In genomic region chr17:62870581-62870964, GRCh38 we compare ENCODE assay signal across 13 cellular contexts.
A peak's percentile ranks its signal among the peaks of the same experiment; 100 is the strongest.
DNase-seq lines count a peak whose midpoint lies in the region; ATAC-seq, FAIRE-seq and TF ChIP-seq lines count a peak whose summit lies in the region.
"Had no signal": no experiment of that assay in that cellular context is flagged by ENCODE, and none has a peak within 500 bp of the region (broad histone marks: within the 10 kb centered on the region; RNA-seq: fewer than 3 reads in every experiment).

No MANE protein-coding gene starts in this region.

- TF ChIP-seq POLR2A in transverse colon (IDR thresholded peaks at IDR 0.05): no peak

- H3K4me1 Mint-ChIP-seq in HFFc6 (ENCODE audit: low read depth): peaks cover 20% of the 10 kb centered on the region
- H3K4me1 Mint-ChIP-seq in astrocyte (ENCODE audit: low read depth, unreplicated experiment): peaks cover 5% of the 10 kb centered on the region
- H3K4me1 Mint-ChIP-seq in activated naive CD8-positive, alpha-beta T cell treated with anti-CD3 and anti-CD28 coated beads, Interleukin-2, amount 50 U/mL, for 24 hours: no peaks in the 10 kb centered on the region
- H3K4me1 Mint-ChIP-seq: B cell had no signal

- H3K36me3 Mint-ChIP-seq in HFFc6 (ENCODE audit: low read depth) (no peaks in the 10 kb centered on the region), astrocyte (ENCODE audit: low read depth, unreplicated experiment) (peaks cover 2% of the 10 kb centered on the region)
- H3K36me3 Mint-ChIP-seq in activated naive CD8-positive, alpha-beta T cell treated with anti-CD3 and anti-CD28 coated beads, Interleukin-2, amount 50 U/mL, for 24 hours (ENCODE audit: low read depth): no peaks in the 10 kb centered on the region

- CTCF ChIA-PET in AG04449 (lab: Yijun Ruan, JAX): no interaction called here

- no peak for FAIRE-seq in astrocyte (lab: Jason Lieb, UNC)
- FAIRE-seq: H54, pancreas had no signal

- H3K27ac Mint-ChIP-seq in HFFc6 (peak overlapping the region; percentile 89), astrocyte (ENCODE audit: unreplicated experiment) (peak overlapping the region; percentile 84)
- no peak overlapping the region for H3K27ac Mint-ChIP-seq in activated naive CD8-positive, alpha-beta T cell treated with anti-CD3 and anti-CD28 coated beads, Interleukin-2, amount 50 U/mL, for 24 hours
- H3K27ac Mint-ChIP-seq: B cell had no signal

- DNase-seq in AG04449 (ENCODE audit: low read depth, low spot score): no peak
- DNase-seq in HFFc6: no peak
- no peak for DNase-seq in astrocyte (ENCODE audit: low read depth)
- DNase-seq in mesenchymal stem cell: no peak
- no peak for DNase-seq in stimulated activated CD4-positive, alpha-beta T cell treated with anti-CD3 and anti-CD28 coated beads, Interleukin-4, amount 100 ng/mL, for 1 hour
- DNase-seq in transverse colon: no peak
- DNase-seq in superior temporal gyrus (ENCODE audit: extremely low spot score): no peak
- DNase-seq in activated naive CD8-positive, alpha-beta T cell treated with anti-CD3 and anti-CD28 coated beads, Interleukin-2, amount 50 U/mL, for 24 hours: no peak
- DNase-seq: activated effector memory CD4-positive, alpha-beta T cell treated with anti-CD3 and anti-CD28 coated beads, Interleukin-2, amount 50 U/mL, for 16 hours; KG1; pancreas had no signal

- no peak overlapping the region for H3K27ac ChIP-seq in astrocyte (ENCODE audit: low read depth, low read length)
- H3K27ac ChIP-seq in mesenchymal stem cell (ENCODE audit: low read length, poor library complexity, severe bottlenecking): no peak overlapping the region
- no peak overlapping the region for H3K27ac ChIP-seq in transverse colon
- H3K27ac ChIP-seq: pancreas had no signal

- no peak for ATAC-seq in activated naive CD8-positive, alpha-beta T cell treated with anti-CD3 and anti-CD28 coated beads, Interleukin-2, amount 50 U/mL, for 24 hours
- ATAC-seq: pancreas had no signal

- no peak overlapping the region for H4K91ac ChIP-seq in mesenchymal stem cell (ENCODE audit: low read length)

- no peak overlapping the region for H2AK5ac ChIP-seq in mesenchymal stem cell (ENCODE audit: low read length, severe bottlenecking)

- H3K27me3 ChIP-seq in astrocyte (ENCODE audit: insufficient read depth, low read length): no peaks in the 10 kb centered on the region
- H3K27me3 ChIP-seq in mesenchymal stem cell (ENCODE audit: control insufficient read depth in 1 of 2, insufficient read depth in 1 of 2, low read length in 2 of 2): peaks cover 0 to 27% of the 10 kb centered on the region in 2 experiments
- H3K27me3 ChIP-seq in transverse colon: peaks cover 3% of the 10 kb centered on the region
- H3K27me3 ChIP-seq: pancreas had no signal

- WGBS in mesenchymal stem cell: 56% methylated on average over 2 of the region's 8 CpGs
- WGBS in transverse colon (ENCODE audit: low coverage in 1 of 2), 2 donors: 42 to 45% methylated on average over 8 of the region's 8 CpGs

- no peaks in the 10 kb centered on the region for H3K79me2 ChIP-seq in astrocyte (ENCODE audit: insufficient read depth, low read length)

- no peak overlapping the region for H2BK5ac ChIP-seq in mesenchymal stem cell (ENCODE audit: low read depth, low read length, poor library complexity, severe bottlenecking)

- H3K4me1 ChIP-seq in astrocyte (ENCODE audit: insufficient read depth, low read length) (peaks cover 8% of the 10 kb centered on the region), mesenchymal stem cell (ENCODE audit: control insufficient read depth, insufficient read depth, low read depth, low read length) (peaks cover 4% of the 10 kb centered on the region), transverse colon (no peaks in the 10 kb centered on the region)
- H3K4me1 ChIP-seq: pancreas had no signal

- H3K9ac ChIP-seq in astrocyte (ENCODE audit: low read length) (peak overlapping the region; percentile 42), mesenchymal stem cell (ENCODE audit: low read length) (peak overlapping the region; percentile 68)

- H3K36me3 ChIP-seq in astrocyte (ENCODE audit: insufficient read depth, low read length) (no peaks in the 10 kb centered on the region), mesenchymal stem cell (ENCODE audit: control insufficient read depth in 1 of 2, insufficient read depth in 2 of 2, low read depth in 1 of 2, low read length in 2 of 2) (no peaks in the 10 kb centered on the region), transverse colon (no peaks in the 10 kb centered on the region)
- H3K36me3 ChIP-seq: pancreas had no signal

- peak overlapping the region; percentile 22 for H2AFZ ChIP-seq in astrocyte (ENCODE audit: low read depth, low read length)
- H2AFZ ChIP-seq in mesenchymal stem cell (ENCODE audit: low read depth, low read length): no peak overlapping the region

- no peak overlapping the region for H2BK15ac ChIP-seq in mesenchymal stem cell (ENCODE audit: low read depth, poor library complexity, severe bottlenecking)

- H3K4me3 Mint-ChIP-seq in HFFc6 (peak overlapping the region; percentile 81), astrocyte (ENCODE audit: unreplicated experiment) (no peak overlapping the region)
- no peak overlapping the region for H3K4me3 Mint-ChIP-seq in activated naive CD8-positive, alpha-beta T cell treated with anti-CD3 and anti-CD28 coated beads, Interleukin-2, amount 50 U/mL, for 24 hours
- H3K4me3 Mint-ChIP-seq: B cell had no signal

- no peak overlapping the region for H3K18ac ChIP-seq in mesenchymal stem cell (ENCODE audit: low read depth in 1 of 2, low read length in 2 of 2)

- H3K14ac ChIP-seq in mesenchymal stem cell (ENCODE audit: low read length in 2 of 2): no peak overlapping the region

- no peaks in the 10 kb centered on the region for H3K79me1 ChIP-seq in mesenchymal stem cell (replicated peaks; ENCODE audit: low read length, poor library complexity, severe bottlenecking)

- H3K4ac ChIP-seq in mesenchymal stem cell (ENCODE audit: low read depth in 1 of 2, low read length in 2 of 2): no peak overlapping the region

- H2BK12ac ChIP-seq in mesenchymal stem cell (ENCODE audit: low read length in 2 of 2): peak overlapping the region in 1 of 2 experiments; percentile 41

- no peaks in the 10 kb centered on the region for H3K9me3 Mint-ChIP-seq in HFFc6
- no peaks in the 10 kb centered on the region for H3K9me3 Mint-ChIP-seq in astrocyte (ENCODE audit: unreplicated experiment)
- no peaks in the 10 kb centered on the region for H3K9me3 Mint-ChIP-seq in activated naive CD8-positive, alpha-beta T cell treated with anti-CD3 and anti-CD28 coated beads, Interleukin-2, amount 50 U/mL, for 24 hours

- H3K27me3 Mint-ChIP-seq in HFFc6 (ENCODE audit: insufficient read depth) (peaks cover 9% of the 10 kb centered on the region), astrocyte (ENCODE audit: low read depth, unreplicated experiment) (peaks cover 9% of the 10 kb centered on the region)
- H3K27me3 Mint-ChIP-seq in activated naive CD8-positive, alpha-beta T cell treated with anti-CD3 and anti-CD28 coated beads, Interleukin-2, amount 50 U/mL, for 24 hours: peaks cover 10% of the 10 kb centered on the region

- no peak overlapping the region for H4K8ac ChIP-seq in mesenchymal stem cell (ENCODE audit: low read length)

- no peaks in the 10 kb centered on the region for H4K20me1 ChIP-seq in astrocyte (ENCODE audit: insufficient read depth, low read length)

- peak overlapping the region; percentile 18 for H3K4me3 ChIP-seq in AG04449 (ENCODE audit: low read depth, low read length)
- H3K4me3 ChIP-seq in astrocyte (ENCODE audit: insufficient read depth, low read depth, low read length): no peak overlapping the region
- H3K4me3 ChIP-seq in mesenchymal stem cell (ENCODE audit: insufficient read depth in 1 of 2, low read depth in 1 of 2, low read length in 2 of 2): no peak overlapping the region
- H3K4me3 ChIP-seq in transverse colon: no peak overlapping the region
- H3K4me3 ChIP-seq: pancreas had no signal

- POLR2A ChIA-PET in AG04449 (lab: Yijun Ruan, JAX): no interaction called here

- H3K9me3 ChIP-seq in astrocyte (ENCODE audit: insufficient read depth, low read depth, low read length): no peaks in the 10 kb centered on the region
- H3K9me3 ChIP-seq in mesenchymal stem cell (ENCODE audit: control insufficient read depth, low read length): no peaks in the 10 kb centered on the region
- no peaks in the 10 kb centered on the region for H3K9me3 ChIP-seq in transverse colon
- H3K9me3 ChIP-seq: pancreas had no signal

- no peak for TF ChIP-seq CTCF in AG04449 (IDR thresholded peaks at IDR 0.05; ENCODE audit: insufficient read depth, low read length, missing control alignments)
- no peak for TF ChIP-seq CTCF in HFFc6 (IDR thresholded peaks at IDR 0.05)
- TF ChIP-seq CTCF in astrocyte (IDR thresholded peaks at IDR 0.05; ENCODE audit: insufficient read depth, low read depth, low read length): no peak
- no peak for TF ChIP-seq CTCF in transverse colon (IDR thresholded peaks at IDR 0.05)

- no peak overlapping the region for H2BK120ac ChIP-seq in mesenchymal stem cell (ENCODE audit: low read depth, low read length)

- in situ Hi-C loops in transverse colon (cut with MboI; ENCODE audit: low pct_ligation_motif_present in 1 of 4, low pct_unique_long_range_greater_than_20kb in 1 of 4, low sequenced_read_pairs in 3 of 4): no loop called here

- intact Hi-C loops in transverse colon (cut with DNase I; ENCODE audit: low total_unique reads): no loop called here

- TF ChIP-seq EP300 in transverse colon (IDR thresholded peaks at IDR 0.05; ENCODE audit: low read depth): no peak

- H3K4me2 ChIP-seq in astrocyte (ENCODE audit: low read length) (peak overlapping the region; percentile 68), mesenchymal stem cell (ENCODE audit: low read length, poor library complexity, severe bottlenecking) (no peak overlapping the region)

- no peak overlapping the region for H3K23ac ChIP-seq in mesenchymal stem cell (ENCODE audit: low read length in 2 of 2)
